22 cellular contexts compared by ENCODE assay signal in genomic region chr18:79583984-79584401, GRCh38.
DNase-seq lines count a peak whose midpoint lies in the region; ATAC-seq, FAIRE-seq and TF ChIP-seq lines count a peak whose summit lies in the region.
"Had no signal": no experiment of that assay in that cellular context is flagged by ENCODE, and none has a peak within 500 bp of the region (broad histone marks: within the 10 kb centered on the region; RNA-seq: fewer than 3 reads in every experiment).

No MANE protein-coding gene starts in this region.

- H3K4me1 ChIP-seq in H1 (replicated peaks in 1 of 4; ENCODE audit: control insufficient read depth in 3 of 4, insufficient read depth in 4 of 4, low read length in 3 of 4) = peaks cover 0 to 7% (median 7%) of the 10 kb centered on the region in 4 experiments; a peak in 6 of 7 replicates
- H3K4me1 ChIP-seq: A549, SJSA1 had no signal

- no peak for DNase-seq in activated CD4-positive, alpha-beta T cell treated with anti-CD3 and anti-CD28 coated beads, Interleukin-2, amount 10 ng/mL, durations not matched to agents 7 days and 5 days
- DNase-seq in activated CD4-positive, alpha-beta T cell treated with anti-CD3 and anti-CD28 coated beads for 4 hours = no peak
- DNase-seq in NCI-H1694 treated with DMSO at 0.1 percent for 48 hours (lab: John Stamatoyannopoulos, UW) (peak; percentile 30), H1 (ENCODE audit: low read depth in 1 of 2, low spot score in 2 of 2) (no peak), posterior vena cava (ENCODE audit: low spot score) (peak; percentile 73), HK-2 (ENCODE audit: unreplicated experiment) (no peak), GOT3 (lab: John Stamatoyannopoulos, UW) (no peak)
- DNase-seq: activated CD4-positive, alpha-beta T cell treated with anti-CD3 and anti-CD28 coated beads, Interleukin-2, amount 50 U/mL, for 1 hour; activated T-cell treated with anti-CD3 and anti-CD28 coated beads, Interleukin-2, amount 50 U/mL, for 4 hours; amniotic stem cell; cerebellar nuclear complex; naive thymus-derived CD8-positive, alpha-beta T cell; stimulated activated CD4-positive, alpha-beta T cell treated with anti-CD3 and anti-CD28 coated beads, Interleukin-2, amount 100 ng/mL, for 24 hours; T-helper 9 cell had no signal

- no peak overlapping the region for H3K23ac ChIP-seq in H1 (ENCODE audit: insufficient read length)

- no peak overlapping the region for H4K5ac ChIP-seq in H1 (ENCODE audit: insufficient read length, low read depth, low read length)

- H2BK120ac ChIP-seq in H1 (replicated peaks; ENCODE audit: low read depth, low read length) = no peak overlapping the region

- no peak overlapping the region for H3K4me3 ChIP-seq in H1 (ENCODE audit: extremely low read depth in 1 of 4, insufficient read depth in 2 of 4, low read depth in 3 of 4, low read length in 4 of 4)
- H3K4me3 ChIP-seq: A549, SJSA1, thoracic aorta had no signal

- H2BK5ac ChIP-seq in H1 (ENCODE audit: low read depth, low read length) = no peak overlapping the region

- no peak overlapping the region for H3K4me3 Mint-ChIP-seq in activated CD4-positive, alpha-beta T cell treated with anti-CD3 and anti-CD28 coated beads, Interleukin-2, amount 10 ng/mL, durations not matched to agents 7 days and 5 days
- H3K4me3 Mint-ChIP-seq: activated T-cell treated with anti-CD3 and anti-CD28 coated beads, Interleukin-2, amount 50 U/mL, for 4 hours; CD8-positive, alpha-beta memory T cell; naive thymus-derived CD8-positive, alpha-beta T cell had no signal

- CTCF ChIA-PET in activated CD4-positive, alpha-beta T cell treated with anti-CD3 and anti-CD28 coated beads, Interleukin-2, amount 10 ng/mL, durations not matched to agents 7 days and 5 days (lab: Charles Lee) = no interaction called here
- CTCF ChIA-PET in H1 (lab: Charles Lee; ENCODE audit: partially characterized antibody) = interaction anchor here (0.9 kb wide), 1 partner anchor 70 kb away, joined by 3 read pairs; no protein-coding TSS in a partner anchor

- no peak for TF ChIP-seq CTCF in H1 (IDR thresholded peaks at IDR 0.05; ENCODE audit: control extremely low read depth in 1 of 3, insufficient read depth in 1 of 3, low read depth in 1 of 3, low read length in 3 of 3)

- no peak for FAIRE-seq in H1 (lab: Jason Lieb, UNC)
- FAIRE-seq: A549, H54, HTR-8/SVneo had no signal

- no peak overlapping the region for H3K14ac ChIP-seq in H1 (ENCODE audit: insufficient read length)

- no peak for ATAC-seq in HG03354 (IDR thresholded peaks at IDR 0.05; ENCODE audit: poor library complexity, severe bottlenecking, unreplicated experiment)
- ATAC-seq: activated T-cell treated with anti-CD3 and anti-CD28 coated beads, Interleukin-2, amount 50 U/mL, for 4 hours; naive thymus-derived CD8-positive, alpha-beta T cell; right cardiac atrium had no signal

- 0 out of 7 replicates have a peak, but pooled peaks cover 0 to 3% (median 0%) of the 10 kb centered on the region in 4 experiments for H3K27me3 ChIP-seq in H1 (replicated peaks in 1 of 4; ENCODE audit: control insufficient read depth in 3 of 4, extremely low read depth in 1 of 4, insufficient read depth in 3 of 4, low read length in 3 of 4)
- H3K27me3 ChIP-seq: SJSA1 had no signal

- no peak overlapping the region for H3K56ac ChIP-seq in H1 (replicated peaks; ENCODE audit: insufficient read length, low read depth, low read length)

- no peak overlapping the region for H4K8ac ChIP-seq in H1 (ENCODE audit: extremely low read depth, insufficient read depth, low read length)

- POLR2A ChIA-PET in activated CD4-positive, alpha-beta T cell treated with anti-CD3 and anti-CD28 coated beads, Interleukin-2, amount 10 ng/mL, durations not matched to agents 7 days and 5 days (lab: Charles Lee) = no interaction called here
- POLR2A ChIA-PET in H1 (lab: Charles Lee; ENCODE audit: partially characterized antibody) = no interaction called here

- H3K4me2 ChIP-seq in H1 (ENCODE audit: insufficient read depth in 1 of 2, low read depth in 2 of 2, low read length in 2 of 2) = no peak overlapping the region
- H3K4me2 ChIP-seq: A549 had no signal

- no peak overlapping the region for H3K4ac ChIP-seq in H1 (replicated peaks; ENCODE audit: insufficient read length, low read depth, low read length)

- H3K79me2 ChIP-seq in H1 (ENCODE audit: control insufficient read depth in 1 of 2, insufficient read depth in 2 of 2, low read length in 2 of 2) = no peaks in the 10 kb centered on the region

- no peak for TF ChIP-seq EP300 in H1 (IDR thresholded peaks at IDR 0.05; ENCODE audit: borderline replicate concordance in 1 of 2, low read depth in 2 of 2, low read length in 2 of 2)

- intact Hi-C loops in posterior vena cava (cut with DNase I) = no loop called here

- H4K20me1 ChIP-seq in H1 (replicated peaks in 1 of 2; ENCODE audit: control insufficient read depth in 1 of 2, insufficient read depth in 2 of 2, low read length in 2 of 2) = peaks cover 0 to 6% of the 10 kb centered on the region in 2 experiments

- no peaks in the 10 kb centered on the region for H3K36me3 Mint-ChIP-seq in activated CD4-positive, alpha-beta T cell treated with anti-CD3 and anti-CD28 coated beads, Interleukin-2, amount 10 ng/mL, durations not matched to agents 7 days and 5 days (ENCODE audit: low read depth)
- H3K36me3 Mint-ChIP-seq: CD8-positive, alpha-beta memory T cell; naive thymus-derived CD8-positive, alpha-beta T cell had no signal

- H3K79me1 ChIP-seq in H1 (ENCODE audit: low read depth, low read length) = no peaks in the 10 kb centered on the region

- H3K23me2 ChIP-seq in H1 (ENCODE audit: low read depth, low read length) = no peaks in the 10 kb centered on the region; the same call in 1 of the 2 replicates

- H3K18ac ChIP-seq in H1 (ENCODE audit: extremely low read depth, low read length) = no peak overlapping the region

- TF ChIP-seq POLR2A in H1 (IDR thresholded peaks at IDR 0.05; ENCODE audit: control extremely low read depth in 1 of 2, low read depth in 2 of 2, low read length in 2 of 2) = no peak

- H4K91ac ChIP-seq in H1 (replicated peaks; ENCODE audit: insufficient read length, low read length) = no peak overlapping the region

- no peak for TF ChIP-seq RAD21 in H1 (IDR thresholded peaks at IDR 0.05 in 1 of 2, conservative IDR thresholded peaks at IDR 0.05 in 1 of 2; ENCODE audit: low read depth in 2 of 2, low read length in 2 of 2)

- no peak overlapping the region for H3K27ac ChIP-seq in H1 (ENCODE audit: low read depth, low read length)
- H3K27ac ChIP-seq: A549, SJSA1, thoracic aorta had no signal

- peaks cover 4% of the 10 kb centered on the region for H3K4me1 Mint-ChIP-seq in activated CD4-positive, alpha-beta T cell treated with anti-CD3 and anti-CD28 coated beads, Interleukin-2, amount 10 ng/mL, durations not matched to agents 7 days and 5 days
- H3K4me1 Mint-ChIP-seq: CD8-positive, alpha-beta memory T cell had no signal

- H3K9me3 ChIP-seq in H1 (ENCODE audit: insufficient read depth in 2 of 2, low read depth in 1 of 2, low read length in 1 of 2) = peaks cover 8 to 12% of the 10 kb centered on the region in 2 experiments; a peak in 2 of 4 replicates
- H3K9me3 ChIP-seq: A549, SJSA1, thoracic aorta had no signal

- H2AK5ac ChIP-seq in H1 (ENCODE audit: low read depth, low read length) = no peak overlapping the region

- H2BK20ac ChIP-seq in H1 (ENCODE audit: low read length) = no peak overlapping the region

- no peaks in the 10 kb centered on the region for H3K36me3 ChIP-seq in H1 (ENCODE audit: control insufficient read depth in 2 of 4, insufficient read depth in 4 of 4, low read length in 3 of 4)
- H3K36me3 ChIP-seq: thoracic aorta had no signal

- H2AFZ ChIP-seq in H1 (ENCODE audit: low read length) = no peak overlapping the region; the same call in 1 of the 2 replicates

- 91% methylated on average over 9 of the region's 15 CpGs; no CpG with 5 or more reads in 1 of the 2 experiments for WGBS in H1 (ENCODE audit: extremely low coverage in 1 of 2, insufficient coverage in 1 of 2, insufficient read length in 1 of 2, insufficient replicate concordance in 2 of 2, low coverage in 1 of 2, low lambda C conversion rate in 2 of 2, missing lambda C conversion rate in 1 of 2), 2 experiments

- H2BK12ac ChIP-seq in H1 (ENCODE audit: low read depth, low read length) = no peak overlapping the region

- H3K9me3 Mint-ChIP-seq in activated CD4-positive, alpha-beta T cell treated with anti-CD3 and anti-CD28 coated beads, Interleukin-2, amount 10 ng/mL, durations not matched to agents 7 days and 5 days = peaks cover 5% of the 10 kb centered on the region
- H3K9me3 Mint-ChIP-seq: activated T-cell treated with anti-CD3 and anti-CD28 coated beads, Interleukin-2, amount 50 U/mL, for 4 hours; CD8-positive, alpha-beta memory T cell; naive thymus-derived CD8-positive, alpha-beta T cell had no signal

- H3K27ac Mint-ChIP-seq in activated CD4-positive, alpha-beta T cell treated with anti-CD3 and anti-CD28 coated beads, Interleukin-2, amount 10 ng/mL, durations not matched to agents 7 days and 5 days = peak overlapping the region; percentile 44

- H2BK15ac ChIP-seq in H1 (ENCODE audit: low read length) = 0 out of 2 replicates have a peak overlapping the region, but pooled peaks have one; percentile 61

- H3K9ac ChIP-seq in H1 (replicated peaks in 1 of 4; ENCODE audit: extremely low read depth in 1 of 4, low read depth in 3 of 4, low read length in 3 of 4) = no peak overlapping the region

- no peaks in the 10 kb centered on the region for H3K27me3 Mint-ChIP-seq in activated CD4-positive, alpha-beta T cell treated with anti-CD3 and anti-CD28 coated beads, Interleukin-2, amount 10 ng/mL, durations not matched to agents 7 days and 5 days
- H3K27me3 Mint-ChIP-seq: CD8-positive, alpha-beta memory T cell had no signal

TF ChIP-seq in H1, 55 proteins besides CTCF, POLR2A, EP300 and RAD21:
- no peak for TF ChIP-seq JUND (IDR thresholded peaks at IDR 0.05; ENCODE audit: low read length)
- TF ChIP-seq CTBP2 (IDR thresholded peaks at IDR 0.05; ENCODE audit: borderline replicate concordance, insufficient read depth, insufficient read length, low read length) = no peak
- no peak for TF ChIP-seq HDAC2 (IDR thresholded peaks at IDR 0.05; ENCODE audit: borderline replicate concordance in 1 of 2, low read depth in 2 of 2, low read length in 2 of 2)
- TF ChIP-seq SIX5 (IDR thresholded peaks at IDR 0.05; ENCODE audit: low read depth, low read length) = no peak
- no peak for TF ChIP-seq TAF1 (IDR thresholded peaks at IDR 0.05; ENCODE audit: low read depth, low read length)
- TF ChIP-seq RBBP5 (IDR thresholded peaks at IDR 0.05; ENCODE audit: borderline replicate concordance, low read depth, low read length) = no peak
- TF ChIP-seq CHD1 (IDR thresholded peaks at IDR 0.05; ENCODE audit: low read depth, low read length) = no peak
- TF ChIP-seq GABPA (IDR thresholded peaks at IDR 0.05; ENCODE audit: borderline replicate concordance, insufficient read depth, low read length) = no peak
- no peak for TF ChIP-seq FOSL1 (IDR thresholded peaks at IDR 0.05; ENCODE audit: insufficient read depth, low read depth, low read length)
- no peak for TF ChIP-seq HDAC6 (IDR thresholded peaks at IDR 0.05; ENCODE audit: low read depth, low read length)
- no peak for TF ChIP-seq KDM5A (IDR thresholded peaks at IDR 0.05; ENCODE audit: low read length)
TF ChIP-seq in H1: peak in this region for 0.

Comparison
In these comparisons a context has a peak if more than half of its experiments do, and no peak if none do; other contexts are left out.
1. DNase-seq: peak in NCI-H1694 treated with DMSO at 0.1 percent for 48 hours (single experiment) and posterior vena cava (single experiment); none in activated CD4-positive, alpha-beta T cell treated with anti-CD3 and anti-CD28 coated beads, Interleukin-2, amount 10 ng/mL, durations not matched to agents 7 days and 5 days (single experiment), activated CD4-positive, alpha-beta T cell treated with anti-CD3 and anti-CD28 coated beads for 4 hours (0 of 2), H1 (0 of 2), HK-2 (single experiment) and GOT3 (single experiment).